In genomic region chr17:45446872-45447652, GRCh38 we compare ENCODE assay signal across 7 cellular contexts. TPM values are rescaled to one million over a fixed set of nuclear protein-coding genes. Genes with fewer than 3 reads are reported as not detected.
DNase-seq lines count a peak whose midpoint lies in the region; ATAC-seq, FAIRE-seq and TF ChIP-seq lines count a peak whose summit lies in the region.
"Not testable (repeated sequence)": the region's sequence is repeated elsewhere in the genome, so short reads cannot be mapped to it uniquely, and the experiment has no call there.

No MANE protein-coding gene starts in this region.

- TF ChIP-seq CTCF in foreskin keratinocyte (conservative IDR thresholded peaks at IDR 0.05); kidney (IDR thresholded peaks at IDR 0.05; ENCODE audit: borderline replicate concordance, extremely low read depth, insufficient read depth); natural killer cell (IDR thresholded peaks at IDR 0.05); stomach (IDR thresholded peaks at IDR 0.05): not testable (repeated sequence)

- H3K4me3 ChIP-seq in MG63; adipocyte (ENCODE audit: low read length); kidney (ENCODE audit: low read length in 2 of 2); stomach: not testable (repeated sequence)

- 71 to 81% (median 76%) methylated on average over 8 of the region's 8 CpGs for WGBS in stomach, 5 donors

- peak overlapping the region; percentile 63 for H3K9ac ChIP-seq in adipocyte (ENCODE audit: low read length)
- not testable (repeated sequence) for H3K9ac ChIP-seq in kidney (ENCODE audit: low read length in 2 of 2)

- H3K36me3 ChIP-seq in MG63; kidney (ENCODE audit: control insufficient read depth in 1 of 2, insufficient read depth in 2 of 2, low read length in 2 of 2): not testable (repeated sequence)
- H3K36me3 ChIP-seq in adipocyte (ENCODE audit: control insufficient read depth, insufficient read depth, low read length, severe bottlenecking) (peaks cover 12% of the 10 kb centered on the region), stomach (peaks cover 8 to 69% (median 52%) of the 10 kb centered on the region in 4 donors)

- peak; percentile 45 for ATAC-seq in foreskin keratinocyte
- not testable (repeated sequence) for ATAC-seq in natural killer cell

- H3K9me3 ChIP-seq in MG63; adipocyte (ENCODE audit: control insufficient read depth, low read length); kidney (ENCODE audit: control insufficient read depth in 1 of 2, low read length in 2 of 2); stomach: not testable (repeated sequence)

- not testable (repeated sequence) for H3K9me3 Mint-ChIP-seq in natural killer cell

- TF ChIP-seq EP300 in stomach (IDR thresholded peaks at IDR 0.05), result not testable (repeated sequence)

- intact Hi-C loops in kidney (cut with DNase I); natural killer cell (cut with micrococcal nuclease); stomach (cut with DNase I; ENCODE audit: low total_unique reads): not testable (repeated sequence)

- H3K27ac ChIP-seq in foreskin keratinocyte (peak overlapping the region; percentile 26), stomach (peak overlapping the region in 4 of 5 donors; percentile 7 to 71 (median 40))
- not testable (repeated sequence) for H3K27ac ChIP-seq in kidney (ENCODE audit: low read depth in 2 of 2, low read length in 2 of 2)

- peak; percentile 67 for DNase-seq in MG63
- DNase-seq in adipocyte (ENCODE audit: low read depth); natural killer cell; stomach: not testable (repeated sequence)
- peak; percentile 31 for DNase-seq in ecto neural progenitor cell (ENCODE audit: low spot score)
- peak in 1 of 2 donors; percentile 74 for DNase-seq in foreskin keratinocyte
- DNase-seq in kidney, result peak; percentile 29

- TF ChIP-seq POLR2A in stomach (IDR thresholded peaks at IDR 0.05), result not testable (repeated sequence)

- not testable (repeated sequence) for H3K36me3 Mint-ChIP-seq in natural killer cell

- peak overlapping the region; percentile 23 to 36 for H3K27ac Mint-ChIP-seq in natural killer cell

- not testable (repeated sequence) for H3K4me3 Mint-ChIP-seq in natural killer cell

- H3K27me3 Mint-ChIP-seq in natural killer cell (ENCODE audit: low read depth in 2 of 2), result not testable (repeated sequence)

- H3K27me3 ChIP-seq in MG63; adipocyte (replicated peaks; ENCODE audit: control insufficient read depth, insufficient read depth, low read length); foreskin keratinocyte; stomach: not testable (repeated sequence)

- H3K4me1 Mint-ChIP-seq in natural killer cell, result peaks cover 14 to 39% of the 10 kb centered on the region in 2 donors

- H3K4me1 ChIP-seq in adipocyte (ENCODE audit: control insufficient read depth, insufficient read depth, low read length) (peaks cover 17% of the 10 kb centered on the region), stomach (peaks cover 0 to 26% (median 4%) of the 10 kb centered on the region in 4 donors)
- not testable (repeated sequence) for H3K4me1 ChIP-seq in foreskin keratinocyte; kidney (ENCODE audit: control insufficient read depth in 1 of 2, insufficient read depth in 1 of 2, low read depth in 1 of 2, low read length in 2 of 2)

- FAIRE-seq in kidney (lab: Jason Lieb, UNC), result not testable (repeated sequence)

RNA-seq across cellular contexts. Expression of gene ARHGAP27, which starts 14.4 kb away (rescaled TPM):
- 0.07 and 1.5 TPM in 2 replicates for total RNA-seq in MG63 (2014; rRNA removed; shearing (Covaris generic); ENCODE audit: low replicate concordance)
- total RNA-seq in foreskin keratinocyte (13.3 and 13.5 TPM in 2 replicates), kidney (57.2 TPM), natural killer cell (100 to 1,000 TPM; 125 to 141 (median 126) TPM), stomach (100 to 1,000 TPM in 2 of 5 donors, 10 to 100 TPM in 3; 25.9 to 390 (median 65.3) TPM)
- polyA plus RNA-seq in foreskin keratinocyte (9.5 and 10.0 TPM in 2 replicates), kidney (ENCODE audit: insufficient read depth, low read depth, low replicate concordance) (13.3 TPM), stomach (10 to 100 TPM in 2 of 3 donors, 1 to 10 TPM in 1; 7.7 to 45.9 (median 13.0) TPM)

RNA-seq across cellular contexts. Expression of gene PLEKHM1, which starts 43.5 kb away (rescaled TPM):
- total RNA-seq in MG63 (2014; rRNA removed; shearing (Covaris generic); ENCODE audit: low replicate concordance), result 3.1 and 14.7 TPM in 2 replicates
- total RNA-seq in foreskin keratinocyte, result 24.5 and 25.6 TPM in 2 replicates
- polyA plus RNA-seq in foreskin keratinocyte, result 14.5 and 15.8 TPM in 2 replicates
- 46.6 TPM for total RNA-seq in kidney
- 13.3 TPM for polyA plus RNA-seq in kidney (ENCODE audit: insufficient read depth, low read depth, low replicate concordance)
- 100 to 1,000 TPM; 140 to 160 (median 158) TPM for total RNA-seq in natural killer cell
- total RNA-seq in stomach, result 10 to 100 TPM; 14.7 to 63.0 (median 38.4) TPM
- polyA plus RNA-seq in stomach, result 10 to 100 TPM; 10.4 to 16.7 (median 11.2) TPM
